17 cellular contexts compared by ENCODE assay signal in genomic region chr9:4226331-4227250, GRCh38.
DNase-seq lines count a peak whose midpoint lies in the region; ATAC-seq and TF ChIP-seq lines count a peak whose summit lies in the region.
"Had no signal": no experiment of that assay in that cellular context is flagged by ENCODE, and none has a peak within 500 bp of the region (broad histone marks: within the 10 kb centered on the region; RNA-seq: fewer than 3 reads in every experiment).

No MANE protein-coding gene starts in this region.

- H3K14ac ChIP-seq in H9 (ENCODE audit: insufficient read depth, low read length): no peak overlapping the region

- no peak overlapping the region for H2BK12ac ChIP-seq in H9 (ENCODE audit: insufficient read length, low read depth, low read length)

- H4K5ac ChIP-seq in H9 (ENCODE audit: insufficient read length, low read depth, low read length): no peak overlapping the region

- H3K23me2 ChIP-seq in H9 (ENCODE audit: insufficient read length, low read depth, low read length, poor library complexity, severe bottlenecking): no peaks in the 10 kb centered on the region

- no peak overlapping the region for H3K9ac ChIP-seq in H9 (ENCODE audit: extremely low read depth, insufficient read length, low read length)

- H3K9me3 Mint-ChIP-seq in H9: no peaks in the 10 kb centered on the region
- no peaks in the 10 kb centered on the region for H3K9me3 Mint-ChIP-seq in activated T-helper 1 cell treated with anti-CD3 and anti-CD28 coated beads, Interleukin-12 subunit alpha, Interleukin-12 subunit beta, Interleukin-2, Interleukin-4 antibody, amounts not matched to agents 30 ng/mL and 10 ng/mL and 1 ng/mL, durations not matched to agents 14 hours and 24 hours and 36 hours
- H3K9me3 Mint-ChIP-seq: activated naive CD4-positive, alpha-beta T cell treated with anti-CD3 and anti-CD28 coated beads for 36 hours had no signal

- no peaks in the 10 kb centered on the region for H3K36me3 Mint-ChIP-seq in H9 (ENCODE audit: insufficient read depth in 1 of 3, low read depth in 3 of 3)
- no peaks in the 10 kb centered on the region for H3K36me3 Mint-ChIP-seq in T-helper 17 cell (ENCODE audit: low read depth)
- no peaks in the 10 kb centered on the region for H3K36me3 Mint-ChIP-seq in activated T-helper 1 cell treated with anti-CD3 and anti-CD28 coated beads, Interleukin-12 subunit alpha, Interleukin-12 subunit beta, Interleukin-2, Interleukin-4 antibody, amounts not matched to agents 30 ng/mL and 10 ng/mL and 1 ng/mL, durations not matched to agents 14 hours and 24 hours and 36 hours (ENCODE audit: low read depth)
- H3K36me3 Mint-ChIP-seq: activated CD8-positive, alpha-beta memory T cell treated with anti-CD3 and anti-CD28 coated beads, Interleukin-2, amount 10 ng/mL, durations not matched to agents 7 days and 5 days had no signal

- H3K27me3 ChIP-seq in H9 (ENCODE audit: insufficient read depth, low read length) (no peaks in the 10 kb centered on the region), foreskin keratinocyte (no peaks in the 10 kb centered on the region)
- H3K27me3 ChIP-seq: esophagus muscularis mucosa, heart right ventricle, MG63 had no signal

- H3T11ph ChIP-seq in H9 (ENCODE audit: low read length): no peak overlapping the region

- no peaks in the 10 kb centered on the region for H3K9me3 ChIP-seq in H9 (ENCODE audit: control insufficient read depth, low read depth, low read length)
- no peaks in the 10 kb centered on the region for H3K9me3 ChIP-seq in T-helper 17 cell (ENCODE audit: control insufficient read depth, low read length, poor library complexity, severe bottlenecking)
- H3K9me3 ChIP-seq in mucosa of descending colon: no peaks in the 10 kb centered on the region
- H3K9me3 ChIP-seq: esophagus muscularis mucosa, heart right ventricle, MG63 had no signal

- H4K91ac ChIP-seq in H9 (ENCODE audit: insufficient read length, low read depth, low read length): no peak overlapping the region

- no peak overlapping the region for H2BK5ac ChIP-seq in H9 (ENCODE audit: insufficient read length, low read length)

- no peaks in the 10 kb centered on the region for H3K79me2 ChIP-seq in H9 (ENCODE audit: insufficient read depth, low read length)

- H2AK5ac ChIP-seq in H9 (ENCODE audit: insufficient read length, low read length): no peak overlapping the region

- no peak overlapping the region for H2BK20ac ChIP-seq in H9 (ENCODE audit: low read depth, low read length, poor library complexity, severe bottlenecking)

- no peak overlapping the region for H2BK15ac ChIP-seq in H9 (ENCODE audit: low read depth, low read length)

- H3K4me1 Mint-ChIP-seq in H9 (peaks cover 8 to 11% of the 10 kb centered on the region in 2 experiments), T-helper 17 cell (no peaks in the 10 kb centered on the region)
- peaks cover 6% of the 10 kb centered on the region for H3K4me1 Mint-ChIP-seq in activated T-helper 1 cell treated with anti-CD3 and anti-CD28 coated beads, Interleukin-12 subunit alpha, Interleukin-12 subunit beta, Interleukin-2, Interleukin-4 antibody, amounts not matched to agents 30 ng/mL and 10 ng/mL and 1 ng/mL, durations not matched to agents 14 hours and 24 hours and 36 hours (ENCODE audit: low read depth)
- H3K4me1 Mint-ChIP-seq: activated CD8-positive, alpha-beta memory T cell treated with anti-CD3 and anti-CD28 coated beads, Interleukin-2, amount 10 ng/mL, durations not matched to agents 7 days and 5 days had no signal

- DNase-seq in COR-L47 (lab: John Stamatoyannopoulos, UW) (peak; percentile 13), H9 (peak; percentile 33), T-helper 17 cell (no peak), mucosa of descending colon (peak in 2 of 3 donors; percentile 29 to 47), superior temporal gyrus (ENCODE audit: extremely low spot score) (no peak), foreskin keratinocyte (no peak)
- no peak for DNase-seq in activated T-helper 1 cell treated with anti-CD3 and anti-CD28 coated beads, Interleukin-12 subunit alpha, Interleukin-12 subunit beta, Interleukin-2, Interleukin-4 antibody, amounts not matched to agents 30 ng/mL and 10 ng/mL and 1 ng/mL, durations not matched to agents 14 hours and 24 hours and 36 hours (ENCODE audit: low spot score)
- DNase-seq: activated CD8-positive, alpha-beta memory T cell treated with anti-CD3 and anti-CD28 coated beads, Interleukin-2, amount 10 ng/mL, durations not matched to agents 7 days and 5 days; activated naive CD4-positive, alpha-beta T cell treated with anti-CD3 and anti-CD28 coated beads for 36 hours; heart right ventricle; MG63; NCI-H187 treated with DMSO at 0.1 percent for 48 hours; stimulated activated CD4-positive, alpha-beta T cell treated with anti-CD3 and anti-CD28 coated beads, Interleukin-15, amount 100 ng/mL, for 24 hours; SW 1271; WERI-Rb-1 had no signal

- no peak overlapping the region for H4K8ac ChIP-seq in H9 (replicated peaks; ENCODE audit: insufficient read length, low read depth, low read length)

- TF ChIP-seq CTCF in H9 (conservative IDR thresholded peaks at IDR 0.05) (no peak), mucosa of descending colon (IDR thresholded peaks at IDR 0.05) (no peak), foreskin keratinocyte (conservative IDR thresholded peaks at IDR 0.05) (no peak)

- H3K23ac ChIP-seq in H9 (ENCODE audit: insufficient read length, low read depth, low read length): no peak overlapping the region

- no peak overlapping the region for H2BK120ac ChIP-seq in H9 (ENCODE audit: low read depth, low read length, poor library complexity, severe bottlenecking)

- no peaks in the 10 kb centered on the region for H3K4me1 ChIP-seq in H9 (ENCODE audit: insufficient read depth, low read length)
- peaks cover 3% of the 10 kb centered on the region for H3K4me1 ChIP-seq in mucosa of descending colon (ENCODE audit: low read depth)
- H3K4me1 ChIP-seq in foreskin keratinocyte: peaks cover 10% of the 10 kb centered on the region

- H3K4ac ChIP-seq in H9 (ENCODE audit: low read depth, low read length): no peak overlapping the region

- H3K56ac ChIP-seq in H9 (ENCODE audit: insufficient read length, low read depth, low read length): no peak overlapping the region

- no peak overlapping the region for H2AFZ ChIP-seq in H9 (ENCODE audit: low read length)

- H3K4me2 ChIP-seq in H9 (ENCODE audit: insufficient read depth, insufficient read length, low read length): no peak overlapping the region

- H3K27ac Mint-ChIP-seq in H9 (peak overlapping the region in 1 of 3 experiments; percentile 75; a peak in 2 of 7 replicates), T-helper 17 cell (no peak overlapping the region)
- H3K27ac Mint-ChIP-seq in activated T-helper 1 cell treated with anti-CD3 and anti-CD28 coated beads, Interleukin-12 subunit alpha, Interleukin-12 subunit beta, Interleukin-2, Interleukin-4 antibody, amounts not matched to agents 30 ng/mL and 10 ng/mL and 1 ng/mL, durations not matched to agents 14 hours and 24 hours and 36 hours: no peak overlapping the region
- H3K27ac Mint-ChIP-seq: activated CD8-positive, alpha-beta memory T cell treated with anti-CD3 and anti-CD28 coated beads, Interleukin-2, amount 10 ng/mL, durations not matched to agents 7 days and 5 days; activated naive CD4-positive, alpha-beta T cell treated with anti-CD3 and anti-CD28 coated beads for 36 hours had no signal

- H3K4me3 Mint-ChIP-seq in H9: no peak overlapping the region
- H3K4me3 Mint-ChIP-seq in T-helper 17 cell: peak overlapping the region; percentile 12
- no peak overlapping the region for H3K4me3 Mint-ChIP-seq in activated T-helper 1 cell treated with anti-CD3 and anti-CD28 coated beads, Interleukin-12 subunit alpha, Interleukin-12 subunit beta, Interleukin-2, Interleukin-4 antibody, amounts not matched to agents 30 ng/mL and 10 ng/mL and 1 ng/mL, durations not matched to agents 14 hours and 24 hours and 36 hours
- H3K4me3 Mint-ChIP-seq: activated CD8-positive, alpha-beta memory T cell treated with anti-CD3 and anti-CD28 coated beads, Interleukin-2, amount 10 ng/mL, durations not matched to agents 7 days and 5 days; activated naive CD4-positive, alpha-beta T cell treated with anti-CD3 and anti-CD28 coated beads for 36 hours had no signal

- WGBS in H9 (ENCODE audit: extremely low coverage, insufficient read length, low lambda C conversion rate): no CpG with 5 or more reads among the region's 9 CpGs

- ATAC-seq in T-helper 17 cell (no peak), mucosa of descending colon (peak; percentile 94), HG03457 (IDR thresholded peaks at IDR 0.05; ENCODE audit: unreplicated experiment) (no peak), foreskin keratinocyte (no peak)
- ATAC-seq: activated CD8-positive, alpha-beta memory T cell treated with anti-CD3 and anti-CD28 coated beads, Interleukin-2, amount 10 ng/mL, durations not matched to agents 7 days and 5 days; heart right ventricle had no signal

- H3K18ac ChIP-seq in H9 (ENCODE audit: insufficient read length, low read depth, low read length): no peak overlapping the region

- H3K27me3 Mint-ChIP-seq in H9 (ENCODE audit: low read depth) (no peaks in the 10 kb centered on the region), T-helper 17 cell (peaks cover 45% of the 10 kb centered on the region)
- no peaks in the 10 kb centered on the region for H3K27me3 Mint-ChIP-seq in activated T-helper 1 cell treated with anti-CD3 and anti-CD28 coated beads, Interleukin-12 subunit alpha, Interleukin-12 subunit beta, Interleukin-2, Interleukin-4 antibody, amounts not matched to agents 30 ng/mL and 10 ng/mL and 1 ng/mL, durations not matched to agents 14 hours and 24 hours and 36 hours (ENCODE audit: insufficient read depth)

- H3K27ac ChIP-seq in H9 (ENCODE audit: insufficient read length, low read depth, low read length) (no peak overlapping the region), foreskin keratinocyte (no peak overlapping the region)
- H3K27ac ChIP-seq: esophagus muscularis mucosa, heart right ventricle, WERI-Rb-1 had no signal

- no peaks in the 10 kb centered on the region for H4K20me1 ChIP-seq in H9 (ENCODE audit: control insufficient read depth, insufficient read depth, insufficient read length)

- intact Hi-C loops in mucosa of descending colon (cut with DNase I, micrococcal nuclease): no loop called here
- intact Hi-C loops in activated T-helper 1 cell treated with anti-CD3 and anti-CD28 coated beads, Interleukin-12 subunit alpha, Interleukin-12 subunit beta, Interleukin-2, Interleukin-4 antibody, amounts not matched to agents 30 ng/mL and 10 ng/mL and 1 ng/mL, durations not matched to agents 14 hours and 24 hours and 36 hours (cut with micrococcal nuclease): loop anchor here (5.0 to 10.0 kb wide), 4 partner anchors 49 to 762 kb away; no protein-coding TSS in a partner anchor

- no peak overlapping the region for H3K4me3 ChIP-seq in mucosa of descending colon
- H3K4me3 ChIP-seq: esophagus muscularis mucosa, heart right ventricle, MG63 had no signal

- H3K79me1 ChIP-seq in H9 (ENCODE audit: insufficient read depth, low read depth, low read length, poor library complexity, severe bottlenecking): no peaks in the 10 kb centered on the region

- no peaks in the 10 kb centered on the region for H3K36me3 ChIP-seq in mucosa of descending colon (ENCODE audit: low read depth)
- H3K36me3 ChIP-seq: esophagus muscularis mucosa, heart right ventricle, MG63, WERI-Rb-1 had no signal

Comparison
In these comparisons a context has a peak if more than half of its experiments do, and no peak if none do; other contexts are left out.
1. DNase-seq: peak in COR-L47 (single experiment), H9 (single experiment) and mucosa of descending colon (2 of 3); none in T-helper 17 cell (0 of 3), superior temporal gyrus (single experiment), foreskin keratinocyte (0 of 2) and activated T-helper 1 cell treated with anti-CD3 and anti-CD28 coated beads, Interleukin-12 subunit alpha, Interleukin-12 subunit beta, Interleukin-2, Interleukin-4 antibody, amounts not matched to agents 30 ng/mL and 10 ng/mL and 1 ng/mL, durations not matched to agents 14 hours and 24 hours and 36 hours (single experiment).